In genomic region chr4:114780205-114780604, GRCh38 we compare ENCODE assay signal across 9 cellular contexts.
DNase-seq lines count a peak whose midpoint lies in the region; ATAC-seq and TF ChIP-seq lines count a peak whose summit lies in the region.
"Had no signal": no experiment of that assay in that cellular context is flagged by ENCODE, and none has a peak within 500 bp of the region (broad histone marks: within the 10 kb centered on the region; RNA-seq: fewer than 3 reads in every experiment).

No MANE protein-coding gene starts in this region.

- ATAC-seq in GM18519 (IDR thresholded peaks at IDR 0.05; ENCODE audit: low FRiP score, unreplicated experiment) (no peak), GM21576 (IDR thresholded peaks at IDR 0.05; ENCODE audit: unreplicated experiment) (no peak)

- no peak overlapping the region for H3K4me3 Mint-ChIP-seq in nephron progenitor cell
- H3K4me3 Mint-ChIP-seq: central memory CD8-positive, alpha-beta T cell had no signal

- DNase-seq in GM12865 (ENCODE audit: low read depth) (peak; percentile 5), NCI-H1105 treated with DMSO at 0.1 percent for 48 hours (lab: John Stamatoyannopoulos, UW) (peak; percentile 38), astrocyte of the hippocampus (ENCODE audit: low read depth, low spot score) (peak; percentile 79), nephron progenitor cell (peak; percentile 8), globus pallidus (ENCODE audit: low spot score) (no peak), NK-92 (lab: John Stamatoyannopoulos, UW; ENCODE audit: unreplicated experiment) (no peak)

- H3K4me3 ChIP-seq in GM12865 (ENCODE audit: low read depth, low read length) = no peak overlapping the region

- peaks cover 22% of the 10 kb centered on the region for H3K27me3 Mint-ChIP-seq in nephron progenitor cell (ENCODE audit: low read depth, poor library complexity)

- no peak overlapping the region for H3K27ac Mint-ChIP-seq in nephron progenitor cell

- no peaks in the 10 kb centered on the region for H3K9me3 Mint-ChIP-seq in nephron progenitor cell

- peaks cover 18% of the 10 kb centered on the region for H3K4me1 Mint-ChIP-seq in nephron progenitor cell
- H3K4me1 Mint-ChIP-seq: central memory CD8-positive, alpha-beta T cell had no signal

- H3K36me3 Mint-ChIP-seq in nephron progenitor cell (ENCODE audit: low read depth) = no peaks in the 10 kb centered on the region

- no peak for TF ChIP-seq CTCF in GM12865 (IDR thresholded peaks at IDR 0.05; ENCODE audit: insufficient read depth, low read depth, low read length, missing control alignments)
- peak; percentile 45 for TF ChIP-seq CTCF in nephron progenitor cell (IDR thresholded peaks at IDR 0.05)

Comparison
In these comparisons a context has a peak if more than half of its experiments do, and no peak if none do; other contexts are left out.
1. DNase-seq: peak in GM12865 (single experiment), NCI-H1105 treated with DMSO at 0.1 percent for 48 hours (single experiment), astrocyte of the hippocampus (single experiment) and nephron progenitor cell (single experiment); none in globus pallidus (single experiment) and NK-92 (single experiment).